1 cellular context compared by ENCODE assay signal in genomic region chr16:81661082-81661481, GRCh38.
A peak's percentile ranks its signal among the peaks of the same experiment; 100 is the strongest.
TF ChIP-seq lines count a peak whose summit lies in the region.

No MANE protein-coding gene starts in this region.

TF ChIP-seq in HepG2, 621 proteins besides CTCF, POLR2A, EP300 and RAD21 (continued from another document):
- no peak for TF ChIP-seq FOXK2 (IDR thresholded peaks at IDR 0.05)
- no peak for TF ChIP-seq STAT6 (CRISPR knock-in tag; IDR thresholded peaks at IDR 0.05; ENCODE audit: borderline replicate concordance)
- TF ChIP-seq ZNF724P (CRISPR knock-in tag; IDR thresholded peaks at IDR 0.05; ENCODE audit: borderline replicate concordance), result no peak
- no peak for TF ChIP-seq CBX1 (IDR thresholded peaks at IDR 0.05; ENCODE audit: low read depth)
- no peak for TF ChIP-seq ZNF124 (CRISPR knock-in tag; IDR thresholded peaks at IDR 0.05)
- TF ChIP-seq HBP1 (CRISPR knock-in tag; IDR thresholded peaks at IDR 0.05; ENCODE audit: low read depth), result no peak
- peak; percentile 59 for TF ChIP-seq AGO2 (optimal IDR thresholded peaks at IDR 0.05; ENCODE audit: low read depth, low read length)
